In the genomic region with DNA sequence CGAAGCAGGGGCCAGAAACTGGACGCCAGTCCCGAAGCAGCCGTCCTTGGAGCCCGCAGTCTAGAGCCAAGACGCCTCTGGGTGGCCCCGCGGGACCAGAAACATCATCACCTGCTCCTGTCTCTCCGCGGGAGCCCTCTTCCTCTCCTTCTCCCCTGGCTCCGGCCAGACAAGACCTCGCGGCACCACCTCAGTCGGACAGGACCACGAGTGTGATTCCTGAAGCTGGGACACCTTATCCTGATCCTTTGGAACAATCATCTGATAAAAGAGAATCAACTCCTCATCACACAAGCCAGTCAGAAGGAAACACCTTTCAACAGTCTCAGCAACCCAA, we compare ENCODE assay signal across 8 cellular contexts. TPM values are rescaled to one million over a fixed set of nuclear protein-coding genes. Genes with fewer than 3 reads are reported as not detected.
DNase-seq lines count a peak whose midpoint lies in the region; ATAC-seq, FAIRE-seq and TF ChIP-seq lines count a peak whose summit lies in the region.

No MANE protein-coding gene starts in this region.

- H4K20me1 ChIP-seq in endothelial cell of umbilical vein (replicated peaks; ENCODE audit: control insufficient read depth, extremely low read depth, insufficient read depth, low read length) = no peaks in the 10 kb centered on the region

- TF ChIP-seq POLR2A in endothelial cell of umbilical vein (IDR thresholded peaks at IDR 0.05; ENCODE audit: low read depth, low read length) = no peak

- H3K9me3 ChIP-seq in endothelial cell of umbilical vein (replicated peaks; ENCODE audit: control insufficient read depth, insufficient read depth, low read length) = no peaks in the 10 kb centered on the region

- BruUV-seq in endothelial cell of umbilical vein (replicated peaks; lab: Mats Ljungman, UMichigan) = no TSS peak

- CTCF ChIA-PET in endothelial cell of umbilical vein (lab: Charles Lee) = interaction anchor here (0.6 to 1.5 kb wide), 17 partner anchors 8 to 348 kb away, joined by 3 to 6 read pairs (median 4); a partner anchor contains a TSS

- peak; percentile 36 for DNase-seq in GM13976 (ENCODE audit: low spot score)
- DNase-seq in SW480 (ENCODE audit: low spot score) = peak; percentile 5
- no peak for DNase-seq in endothelial cell of umbilical vein (ENCODE audit: low read depth, low spot score)
- peak; percentile 69 for DNase-seq in myocyte (ENCODE audit: low read depth)
- DNase-seq in NCI-H1048 (lab: John Stamatoyannopoulos, UW) = no peak
- no peak for DNase-seq in RCC 7860 (ENCODE audit: low spot score)
- no peak for DNase-seq in NCI-H2227 treated with DMSO at 0.1 percent for 48 hours (lab: John Stamatoyannopoulos, UW)

- in situ Hi-C loops in GM13976 (cut with MboI; ENCODE audit: low sequenced_read_pairs, unreplicated experiment) = no loop called here

- intact Hi-C loops in endothelial cell of umbilical vein (cut with micrococcal nuclease) = loop anchor here (1.0 to 10.0 kb wide), 2 partner anchors 337 to 348 kb away; a partner anchor contains a TSS

- no peaks in the 10 kb centered on the region for H3K9me1 ChIP-seq in endothelial cell of umbilical vein (replicated peaks; ENCODE audit: control insufficient read depth, extremely low read depth, insufficient read depth, low read length)

- peaks cover 9% of the 10 kb centered on the region for H3K4me1 ChIP-seq in endothelial cell of umbilical vein (ENCODE audit: control insufficient read depth, extremely low read depth, insufficient read depth, low read length)

- peak; percentile 4 for FAIRE-seq in endothelial cell of umbilical vein (lab: Jason Lieb, UNC)
- no peak for FAIRE-seq in RCC 7860 (lab: Jason Lieb, UNC)

- POLR2A ChIA-PET in endothelial cell of umbilical vein (lab: Charles Lee) = interaction anchor here (0.7 kb wide), 1 partner anchor 56 kb away, joined by 3 read pairs; no protein-coding TSS in a partner anchor

- peaks cover 6 to 17% of the 10 kb centered on the region in 2 experiments for H3K27me3 ChIP-seq in endothelial cell of umbilical vein (ENCODE audit: control insufficient read depth in 2 of 2, insufficient read depth in 2 of 2, low read length in 2 of 2)

- H3K9ac ChIP-seq in endothelial cell of umbilical vein (replicated peaks; ENCODE audit: extremely low read depth, insufficient read depth, low read length) = no peak overlapping the region

- no peak for TF ChIP-seq CTCF in GM13976 (IDR thresholded peaks at IDR 0.05; ENCODE audit: borderline replicate concordance, control extremely low read depth, extremely low read depth, insufficient read depth, missing control alignments)
- TF ChIP-seq CTCF in endothelial cell of umbilical vein (IDR thresholded peaks at IDR 0.05; ENCODE audit: extremely low read depth in 1 of 2, insufficient read depth in 1 of 2, low read depth in 1 of 2, low read length in 2 of 2) = no peak

- dilution Hi-C loops in endothelial cell of umbilical vein (cut with MboI; ENCODE audit: extremely low pct_ligation_motif_present, low sequenced_read_pairs) = no loop called here

- peak; percentile 32 for ATAC-seq in HG02938 (IDR thresholded peaks at IDR 0.05; ENCODE audit: unreplicated experiment)

- H3K27ac ChIP-seq in endothelial cell of umbilical vein (ENCODE audit: insufficient read depth, low read depth, low read length) = no peak overlapping the region

- peak overlapping the region; percentile 28 to 84 (median 52) for H3K4me3 ChIP-seq in endothelial cell of umbilical vein (replicated peaks in 1 of 3; ENCODE audit: insufficient read depth in 1 of 3, low read depth in 1 of 3, low read length in 3 of 3)

- H3K79me2 ChIP-seq in endothelial cell of umbilical vein (ENCODE audit: control insufficient read depth, insufficient read depth, low read length) = no peaks in the 10 kb centered on the region

- peak overlapping the region; percentile 63 for H2AFZ ChIP-seq in endothelial cell of umbilical vein (ENCODE audit: low read depth, low read length)

- no peaks in the 10 kb centered on the region for H3K36me3 ChIP-seq in endothelial cell of umbilical vein (ENCODE audit: control insufficient read depth in 2 of 2, extremely low read depth in 1 of 2, insufficient read depth in 2 of 2, low read length in 2 of 2)

- H3K4me2 ChIP-seq in endothelial cell of umbilical vein (ENCODE audit: insufficient read depth, low read length) = peak overlapping the region; percentile 93

TF ChIP-seq in endothelial cell of umbilical vein, 7 proteins besides CTCF, POLR2A, EP300 and RAD21:
- TF ChIP-seq POLR2AphosphoS5 (IDR thresholded peaks at IDR 0.05; ENCODE audit: insufficient read depth, low read depth, low read length) (no peak), GATA2 (IDR thresholded peaks at IDR 0.05; ENCODE audit: insufficient read depth, insufficient read length, low read depth, low read length) (no peak), FOS (IDR thresholded peaks at IDR 0.05; ENCODE audit: borderline replicate concordance, insufficient read depth, low read length) (no peak), EZH2 (IDR thresholded peaks at IDR 0.05; ENCODE audit: borderline replicate concordance, low read depth, low read length, severe bottlenecking) (no peak), MYC (IDR thresholded peaks at IDR 0.05; ENCODE audit: low read depth, low read length) (no peak), JUN (IDR thresholded peaks at IDR 0.05; ENCODE audit: borderline replicate concordance, insufficient read depth, insufficient read length, low read depth) (no peak)
- TF ChIP-seq, protein P1, sequence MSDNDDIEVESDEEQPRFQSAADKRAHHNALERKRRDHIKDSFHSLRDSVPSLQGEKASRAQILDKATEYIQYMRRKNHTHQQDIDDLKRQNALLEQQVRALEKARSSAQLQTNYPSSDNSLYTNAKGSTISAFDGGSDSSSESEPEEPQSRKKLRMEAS (IDR thresholded peaks at IDR 0.05; ENCODE audit: insufficient read depth, insufficient read length) = no peak

RNA-seq across cellular contexts. Expression of a gene that starts 0.4 kb away (rescaled TPM):
- total RNA-seq in endothelial cell of umbilical vein = 0.15 and 0.18 TPM in 2 replicates
- polyA plus RNA-seq in endothelial cell of umbilical vein = 0.06 TPM in 1 of 2 replicates, not detected in the other
- 0.06 and 0.13 TPM in 2 replicates for polyA plus RNA-seq in endothelial cell of umbilical vein (2011; cell fraction: cytosol; rRNA removed)
- polyA plus RNA-seq in endothelial cell of umbilical vein (2011; cell fraction: nucleus; rRNA removed) = 0.48 and 0.53 TPM in 2 replicates
- 0.13 TPM in 1 of 2 replicates, not detected in the other for polyA plus RNA-seq in endothelial cell of umbilical vein (2012)
- not detected in 2 replicates for polyA minus RNA-seq in endothelial cell of umbilical vein
- polyA minus RNA-seq in endothelial cell of umbilical vein (2011; cell fraction: cytosol; rRNA and poly(A)+ RNA removed) = not detected
- 0.29 and 0.34 TPM in 2 replicates for polyA minus RNA-seq in endothelial cell of umbilical vein (2011; cell fraction: nucleus; rRNA and poly(A)+ RNA removed)
- total RNA-seq in myocyte = 1.2 and 1.9 TPM in 2 replicates
- polyA plus RNA-seq in myocyte (2012) = 0.15 TPM

RNA-seq across cellular contexts. Expression of a gene that starts 45.4 kb away (rescaled TPM):
- 37.9 and 44.2 TPM in 2 replicates for total RNA-seq in endothelial cell of umbilical vein
- 16.6 and 18.7 TPM in 2 replicates for polyA plus RNA-seq in endothelial cell of umbilical vein
- 21.9 and 22.9 TPM in 2 replicates for polyA plus RNA-seq in endothelial cell of umbilical vein (2011; cell fraction: cytosol; rRNA removed)
- 5.7 and 9.0 TPM in 2 replicates for polyA plus RNA-seq in endothelial cell of umbilical vein (2011; cell fraction: nucleus; rRNA removed)
- polyA plus RNA-seq in endothelial cell of umbilical vein (2012) = 29.5 and 47.2 TPM in 2 replicates
- 9.6 and 17.3 TPM in 2 replicates for polyA minus RNA-seq in endothelial cell of umbilical vein
- polyA minus RNA-seq in endothelial cell of umbilical vein (2011; cell fraction: cytosol; rRNA and poly(A)+ RNA removed) = 11.1 TPM
- polyA minus RNA-seq in endothelial cell of umbilical vein (2011; cell fraction: nucleus; rRNA and poly(A)+ RNA removed) = 4.8 and 5.3 TPM in 2 replicates
- total RNA-seq in myocyte = 32.2 and 32.5 TPM in 2 replicates
- polyA plus RNA-seq in myocyte (2012) = 28.9 TPM

RNA-seq across cellular contexts. Expression of a gene that starts 51.8 kb away (rescaled TPM):
- total RNA-seq in endothelial cell of umbilical vein = 13.0 and 14.4 TPM in 2 replicates
- polyA plus RNA-seq in endothelial cell of umbilical vein = 2.3 and 3.8 TPM in 2 replicates
- polyA plus RNA-seq in endothelial cell of umbilical vein (2011; cell fraction: cytosol; rRNA removed) = 4.2 and 5.1 TPM in 2 replicates
- 21.5 and 31.7 TPM in 2 replicates for polyA plus RNA-seq in endothelial cell of umbilical vein (2011; cell fraction: nucleus; rRNA removed)
- polyA plus RNA-seq in endothelial cell of umbilical vein (2012) = 8.8 and 11.9 TPM in 2 replicates
- polyA minus RNA-seq in endothelial cell of umbilical vein = 4.0 and 5.2 TPM in 2 replicates
- 3.5 TPM for polyA minus RNA-seq in endothelial cell of umbilical vein (2011; cell fraction: cytosol; rRNA and poly(A)+ RNA removed)
- polyA minus RNA-seq in endothelial cell of umbilical vein (2011; cell fraction: nucleus; rRNA and poly(A)+ RNA removed) = 8.6 and 12.5 TPM in 2 replicates
- 10.1 and 11.0 TPM in 2 replicates for total RNA-seq in myocyte
- 3.7 TPM for polyA plus RNA-seq in myocyte (2012)

Comparison
In these comparisons a context has a peak if more than half of its experiments do, and no peak if none do; other contexts are left out.
1. DNase-seq: peak in GM13976 (single experiment), SW480 (single experiment) and myocyte (single experiment); none in endothelial cell of umbilical vein (single experiment), NCI-H1048 (single experiment), RCC 7860 (single experiment) and NCI-H2227 treated with DMSO at 0.1 percent for 48 hours (single experiment).